10 cellular contexts compared by ENCODE assay signal in the genomic region with DNA sequence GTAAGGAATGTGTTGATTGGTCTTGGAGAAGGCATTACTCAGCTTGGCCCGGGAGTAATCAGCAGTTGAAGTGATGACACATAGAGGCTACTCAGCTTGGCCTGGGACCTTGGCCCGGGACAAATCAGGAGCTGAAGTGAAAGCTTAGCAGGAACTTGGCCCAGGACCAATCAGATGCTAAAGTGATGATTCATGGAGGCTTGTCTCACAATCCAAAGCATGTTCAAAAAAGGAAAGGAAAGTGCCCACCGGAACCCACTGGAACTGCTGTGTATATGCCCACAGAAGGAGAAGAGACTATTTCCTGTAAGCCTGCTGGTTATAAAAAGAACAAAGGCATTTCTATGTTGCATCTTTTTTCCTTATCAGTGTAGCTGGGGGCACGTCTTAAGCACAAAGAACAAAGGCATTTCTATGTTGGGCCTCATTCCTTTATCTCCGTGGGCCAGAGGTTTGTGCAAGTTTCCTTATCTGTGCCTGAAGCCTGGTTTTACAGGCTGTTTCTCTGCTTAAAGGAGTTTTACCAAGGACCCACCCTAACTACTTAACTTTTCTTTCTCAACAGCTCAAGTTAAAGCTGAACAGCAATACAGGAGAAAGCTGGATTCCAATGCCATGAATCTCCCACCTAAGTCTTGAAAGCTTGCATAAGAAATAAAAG.
A peak's percentile ranks its signal among the peaks of the same experiment; 100 is the strongest.
DNase-seq lines count a peak whose midpoint lies in the region; ATAC-seq and TF ChIP-seq lines count a peak whose summit lies in the region.
"Had no signal": no experiment of that assay in that cellular context is flagged by ENCODE, and none has a peak within 500 bp of the region (broad histone marks: within the 10 kb centered on the region; RNA-seq: fewer than 3 reads in every experiment).

No MANE protein-coding gene starts in this region.

- H3K14ac ChIP-seq in mesenchymal stem cell (ENCODE audit: low read length in 2 of 2), result no peak overlapping the region

- no peak overlapping the region for H2AFZ ChIP-seq in mesenchymal stem cell (ENCODE audit: low read depth, low read length)

- in situ Hi-C loops in ACHN (cut with HindIII; ENCODE audit: low pct_ligation_motif_present, low pct_unique_long_range_greater_than_20kb, low sequenced_read_pairs), result no loop called here

- H3K36me3 ChIP-seq in mesenchymal stem cell (ENCODE audit: control insufficient read depth in 1 of 2, insufficient read depth in 2 of 2, low read depth in 1 of 2, low read length in 2 of 2), result no peaks in the 10 kb centered on the region

- H3K4me1 ChIP-seq in mesenchymal stem cell (ENCODE audit: control insufficient read depth, insufficient read depth, low read depth, low read length), result no peaks in the 10 kb centered on the region

- H3K23ac ChIP-seq in mesenchymal stem cell (ENCODE audit: low read length in 2 of 2), result no peak overlapping the region

- H3K4me1 Mint-ChIP-seq in T-helper 2 cell treated with Interferon-gamma antibody and Interleukin-4, amounts not matched to agents 5 μg/mL and 100 μg/mL, for 36 hours (ENCODE audit: low read depth), result no peaks in the 10 kb centered on the region

- H3K4me3 ChIP-seq in epithelial cell of proximal tubule (ENCODE audit: low read depth, low read length) (peak overlapping the region; percentile 23), mesenchymal stem cell (ENCODE audit: insufficient read depth in 1 of 2, low read depth in 1 of 2, low read length in 2 of 2) (no peak overlapping the region)

- no peaks in the 10 kb centered on the region for H3K27me3 Mint-ChIP-seq in T-helper 2 cell treated with Interferon-gamma antibody and Interleukin-4, amounts not matched to agents 5 μg/mL and 100 μg/mL, for 36 hours (ENCODE audit: low read depth)

- no peaks in the 10 kb centered on the region for H3K27me3 ChIP-seq in mesenchymal stem cell (ENCODE audit: control insufficient read depth in 1 of 2, insufficient read depth in 1 of 2, low read length in 2 of 2)

- no peak overlapping the region for H2AK5ac ChIP-seq in mesenchymal stem cell (ENCODE audit: low read length, severe bottlenecking)

- no peak overlapping the region for H3K9ac ChIP-seq in mesenchymal stem cell (ENCODE audit: low read length)

- WGBS in mesenchymal stem cell, result 0% methylated on average over 5 of the region's 5 CpGs

- H2BK12ac ChIP-seq in mesenchymal stem cell (ENCODE audit: low read length in 2 of 2), result no peak overlapping the region

- H4K8ac ChIP-seq in mesenchymal stem cell (ENCODE audit: low read length), result no peak overlapping the region

- no peak overlapping the region for H3K4ac ChIP-seq in mesenchymal stem cell (ENCODE audit: low read depth in 1 of 2, low read length in 2 of 2)

- DNase-seq in ACHN (peak; percentile 83), OCI-M1 (lab: John Stamatoyannopoulos, UW) (peak; percentile 99), epithelial cell of proximal tubule (ENCODE audit: low read depth) (peak; percentile 89), mesenchymal stem cell (peak; percentile 89), SHP77 (lab: John Stamatoyannopoulos, UW) (no peak)
- DNase-seq in T-helper 2 cell treated with Interferon-gamma antibody and Interleukin-4, amounts not matched to agents 5 μg/mL and 100 μg/mL, for 36 hours (ENCODE audit: low spot score), result no peak
- DNase-seq: activated CD8-positive, alpha-beta memory T cell treated with anti-CD3 and anti-CD28 coated beads, Interleukin-2, amount 50 U/mL, for 48 hours; stimulated activated CD4-positive, alpha-beta T cell treated with anti-CD3 and anti-CD28 coated beads, Interleukin-12 subunit alpha, Interleukin-12 subunit beta, amount 100 ng/mL, for 4 hours had no signal

- no peaks in the 10 kb centered on the region for H3K79me1 ChIP-seq in mesenchymal stem cell (replicated peaks; ENCODE audit: low read length, poor library complexity, severe bottlenecking)

- H3K18ac ChIP-seq in mesenchymal stem cell (ENCODE audit: low read depth in 1 of 2, low read length in 2 of 2), result no peak overlapping the region

- H3K9me3 Mint-ChIP-seq in T-helper 2 cell treated with Interferon-gamma antibody and Interleukin-4, amounts not matched to agents 5 μg/mL and 100 μg/mL, for 36 hours, result peaks cover 8% of the 10 kb centered on the region

- TF ChIP-seq CTCF in epithelial cell of proximal tubule (conservative IDR thresholded peaks at IDR 0.05; ENCODE audit: low read depth, low read length), result no peak

- H3K27ac ChIP-seq in mesenchymal stem cell (ENCODE audit: low read length, poor library complexity, severe bottlenecking), result peak overlapping the region; percentile 98

- H4K91ac ChIP-seq in mesenchymal stem cell (ENCODE audit: low read length), result no peak overlapping the region

- H3K9me3 ChIP-seq in mesenchymal stem cell (ENCODE audit: control insufficient read depth, low read length), result peaks cover 19% of the 10 kb centered on the region

- ATAC-seq in GM21528 (IDR thresholded peaks at IDR 0.05; ENCODE audit: low FRiP score, unreplicated experiment), result no peak
- ATAC-seq in HG03139 (IDR thresholded peaks at IDR 0.05; ENCODE audit: unreplicated experiment), result no peak

- H3K36me3 Mint-ChIP-seq in T-helper 2 cell treated with Interferon-gamma antibody and Interleukin-4, amounts not matched to agents 5 μg/mL and 100 μg/mL, for 36 hours (ENCODE audit: low read depth), result no peaks in the 10 kb centered on the region

- H2BK5ac ChIP-seq in mesenchymal stem cell (ENCODE audit: low read depth, low read length, poor library complexity, severe bottlenecking), result peak overlapping the region; percentile 31

- no peak overlapping the region for H3K4me3 Mint-ChIP-seq in T-helper 2 cell treated with Interferon-gamma antibody and Interleukin-4, amounts not matched to agents 5 μg/mL and 100 μg/mL, for 36 hours

- no peak overlapping the region for H3K27ac Mint-ChIP-seq in T-helper 2 cell treated with Interferon-gamma antibody and Interleukin-4, amounts not matched to agents 5 μg/mL and 100 μg/mL, for 36 hours

- no peak overlapping the region for H2BK15ac ChIP-seq in mesenchymal stem cell (ENCODE audit: low read depth, poor library complexity, severe bottlenecking)

- no peak overlapping the region for H3K4me2 ChIP-seq in mesenchymal stem cell (ENCODE audit: low read length, poor library complexity, severe bottlenecking)

- H2BK120ac ChIP-seq in mesenchymal stem cell (ENCODE audit: low read depth, low read length), result no peak overlapping the region

Comparison
In these comparisons a context has a peak if more than half of its experiments do, and no peak if none do; other contexts are left out.
1. DNase-seq: peak in ACHN (single experiment), OCI-M1 (single experiment), epithelial cell of proximal tubule (single experiment) and mesenchymal stem cell (single experiment); none in SHP77 (0 of 2) and T-helper 2 cell treated with Interferon-gamma antibody and Interleukin-4, amounts not matched to agents 5 μg/mL and 100 μg/mL, for 36 hours (single experiment).